In genomic region chr2:98608962-98609604, GRCh38 we compare ENCODE assay signal across 8 cellular contexts. TPM values are rescaled to one million over a fixed set of nuclear protein-coding genes. Genes with fewer than 3 reads are reported as not detected.
DNase-seq lines count a peak whose midpoint lies in the region; ATAC-seq and TF ChIP-seq lines count a peak whose summit lies in the region.

No MANE protein-coding gene starts in this region.

- H2AFZ ChIP-seq in neuronal stem cell (ENCODE audit: low read length), result peak overlapping the region; percentile 98

- H3K27me3 Mint-ChIP-seq in WTC11 (ENCODE audit: low read depth), result no peaks in the 10 kb centered on the region

- H3K18ac ChIP-seq in neuronal stem cell (ENCODE audit: low read length), result peak overlapping the region; percentile 75

- H3K36me3 ChIP-seq in neuronal stem cell (replicated peaks in 1 of 2; ENCODE audit: control insufficient read depth in 2 of 2, insufficient read depth in 2 of 2, low read length in 2 of 2), result peaks cover 12 to 60% of the 10 kb centered on the region in 2 donors

- ATAC-seq in HG03135 (IDR thresholded peaks at IDR 0.05; ENCODE audit: unreplicated experiment) (peak; percentile 26), WTC11 (peak; percentile 9; the same call in 1 of the 2 replicates)

- DNase-seq in GM04503 (ENCODE audit: low read depth) (peak; percentile 39), WTC11 (ENCODE audit: low spot score) (peak; percentile 16), foreskin fibroblast (peak; percentile 16 to 56), neuronal stem cell (ENCODE audit: low spot score) (no peak), DMS153 (lab: John Stamatoyannopoulos, UW) (no peak), SHP77 treated with DMSO at 0.1 percent for 48 hours (lab: John Stamatoyannopoulos, UW) (no peak)
- no peak for DNase-seq in activated CD4-positive, alpha-beta T cell treated with anti-CD3 and anti-CD28 coated beads, Interleukin-2, amount 50 U/mL, for 4 hours

- peak overlapping the region; percentile 63 to 72 for H3K4me3 ChIP-seq in foreskin fibroblast (ENCODE audit: low read depth in 1 of 2, low read length in 2 of 2)
- peak overlapping the region; percentile 93 to 98 for H3K4me3 ChIP-seq in neuronal stem cell (ENCODE audit: low read length in 2 of 2)

- H3K4ac ChIP-seq in neuronal stem cell (ENCODE audit: low read length), result no peak overlapping the region

- peak overlapping the region; percentile 95 for H3K9ac ChIP-seq in neuronal stem cell (ENCODE audit: low read depth, low read length, poor library complexity)

- WGBS in neuronal stem cell (ENCODE audit: extremely low coverage in 2 of 2, insufficient read length in 2 of 2, insufficient replicate concordance in 1 of 2), 2 donors, result no CpG with 5 or more reads among the region's 29 CpGs

- peaks cover 11 to 19% of the 10 kb centered on the region in 2 donors for H3K4me1 ChIP-seq in neuronal stem cell (ENCODE audit: control insufficient read depth in 2 of 2, insufficient read depth in 1 of 2, low read depth in 1 of 2, low read length in 2 of 2)

- no peak overlapping the region for H2BK12ac ChIP-seq in neuronal stem cell (ENCODE audit: low read length)

- H3K4me2 ChIP-seq in neuronal stem cell (ENCODE audit: insufficient read depth, low read length, poor library complexity, severe bottlenecking), result peak overlapping the region; percentile 73

- peak overlapping the region; percentile 47 for H2AK5ac ChIP-seq in neuronal stem cell (ENCODE audit: low read depth, low read length)

- POLR2A ChIA-PET in WTC11 (lab: Charles Lee), result no interaction called here

- TF ChIP-seq CTCF in WTC11 (IDR thresholded peaks at IDR 0.05), result no peak
- no peak for TF ChIP-seq CTCF in foreskin fibroblast (IDR thresholded peaks at IDR 0.05; ENCODE audit: low read depth, low read length)

- H4K91ac ChIP-seq in neuronal stem cell (ENCODE audit: low read depth, low read length, poor library complexity), result no peak overlapping the region

- no peak overlapping the region for H4K8ac ChIP-seq in neuronal stem cell (ENCODE audit: low read depth, low read length)

- peaks cover 35% of the 10 kb centered on the region for H3K36me3 Mint-ChIP-seq in WTC11

- peak overlapping the region; percentile 68 for H2BK5ac ChIP-seq in neuronal stem cell (ENCODE audit: low read length)

- H3K9me3 Mint-ChIP-seq in WTC11, result no peaks in the 10 kb centered on the region

- H3K14ac ChIP-seq in neuronal stem cell (ENCODE audit: low read length), result no peak overlapping the region

- H3K27ac ChIP-seq in neuronal stem cell (replicated peaks; ENCODE audit: low read length), result peak overlapping the region; percentile 81

- CTCF ChIA-PET in WTC11 (lab: Charles Lee), result interaction anchor here (0.5 to 1.3 kb wide), 3 partner anchors 26 to 181 kb away, joined by 3 to 5 read pairs (median 4); no protein-coding TSS in a partner anchor

- H3K27me3 ChIP-seq in neuronal stem cell (ENCODE audit: control insufficient read depth in 3 of 3, insufficient read depth in 3 of 3, low read depth in 1 of 3, low read length in 3 of 3), result no peaks in the 10 kb centered on the region

- peak overlapping the region; percentile 99 for H3K23ac ChIP-seq in neuronal stem cell (ENCODE audit: low read depth, low read length, poor library complexity)

- no peaks in the 10 kb centered on the region for H3K9me3 ChIP-seq in neuronal stem cell (replicated peaks in 1 of 2; ENCODE audit: control insufficient read depth in 2 of 2, insufficient read depth in 1 of 2, low read depth in 1 of 2, low read length in 2 of 2)

- H3K4me3 Mint-ChIP-seq in WTC11, result peak overlapping the region; percentile 82

- H2BK15ac ChIP-seq in neuronal stem cell (ENCODE audit: low read length), result no peak overlapping the region

- peaks cover 4% of the 10 kb centered on the region for H3K79me1 ChIP-seq in neuronal stem cell (ENCODE audit: low read depth, low read length)

- peak overlapping the region; percentile 80 for H3K27ac Mint-ChIP-seq in WTC11

- H3K4me1 Mint-ChIP-seq in WTC11, result peaks cover 20% of the 10 kb centered on the region

- no peak overlapping the region for H2BK120ac ChIP-seq in neuronal stem cell (ENCODE audit: low read depth, low read length)

TF ChIP-seq in WTC11, 78 proteins besides CTCF, POLR2A, EP300 and RAD21:
- TF ChIP-seq, protein P1, sequence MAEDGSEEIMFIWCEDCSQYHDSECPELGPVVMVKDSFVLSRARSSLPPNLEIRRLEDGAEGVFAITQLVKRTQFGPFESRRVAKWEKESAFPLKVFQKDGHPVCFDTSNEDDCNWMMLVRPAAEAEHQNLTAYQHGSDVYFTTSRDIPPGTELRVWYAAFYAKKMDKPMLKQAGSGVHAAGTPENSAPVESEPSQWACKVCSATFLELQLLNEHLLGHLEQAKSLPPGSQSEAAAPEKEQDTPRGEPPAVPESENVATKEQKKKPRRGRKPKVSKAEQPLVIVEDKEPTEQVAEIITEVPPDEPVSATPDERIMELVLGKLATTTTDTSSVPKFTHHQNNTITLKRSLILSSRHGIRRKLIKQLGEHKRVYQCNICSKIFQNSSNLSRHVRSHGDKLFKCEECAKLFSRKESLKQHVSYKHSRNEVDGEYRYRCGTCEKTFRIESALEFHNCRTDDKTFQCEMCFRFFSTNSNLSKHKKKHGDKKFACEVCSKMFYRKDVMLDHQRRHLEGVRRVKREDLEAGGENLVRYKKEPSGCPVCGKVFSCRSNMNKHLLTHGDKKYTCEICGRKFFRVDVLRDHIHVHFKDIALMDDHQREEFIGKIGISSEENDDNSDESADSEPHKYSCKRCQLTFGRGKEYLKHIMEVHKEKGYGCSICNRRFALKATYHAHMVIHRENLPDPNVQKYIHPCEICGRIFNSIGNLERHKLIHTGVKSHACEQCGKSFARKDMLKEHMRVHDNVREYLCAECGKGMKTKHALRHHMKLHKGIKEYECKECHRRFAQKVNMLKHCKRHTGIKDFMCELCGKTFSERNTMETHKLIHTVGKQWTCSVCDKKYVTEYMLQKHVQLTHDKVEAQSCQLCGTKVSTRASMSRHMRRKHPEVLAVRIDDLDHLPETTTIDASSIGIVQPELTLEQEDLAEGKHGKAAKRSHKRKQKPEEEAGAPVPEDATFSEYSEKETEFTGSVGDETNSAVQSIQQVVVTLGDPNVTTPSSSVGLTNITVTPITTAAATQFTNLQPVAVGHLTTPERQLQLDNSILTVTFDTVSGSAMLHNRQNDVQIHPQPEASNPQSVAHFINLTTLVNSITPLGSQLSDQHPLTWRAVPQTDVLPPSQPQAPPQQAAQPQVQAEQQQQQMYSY (CRISPR knock-in tag; IDR thresholded peaks at IDR 0.05), result peak; percentile 47
- TF ChIP-seq, protein P2, sequence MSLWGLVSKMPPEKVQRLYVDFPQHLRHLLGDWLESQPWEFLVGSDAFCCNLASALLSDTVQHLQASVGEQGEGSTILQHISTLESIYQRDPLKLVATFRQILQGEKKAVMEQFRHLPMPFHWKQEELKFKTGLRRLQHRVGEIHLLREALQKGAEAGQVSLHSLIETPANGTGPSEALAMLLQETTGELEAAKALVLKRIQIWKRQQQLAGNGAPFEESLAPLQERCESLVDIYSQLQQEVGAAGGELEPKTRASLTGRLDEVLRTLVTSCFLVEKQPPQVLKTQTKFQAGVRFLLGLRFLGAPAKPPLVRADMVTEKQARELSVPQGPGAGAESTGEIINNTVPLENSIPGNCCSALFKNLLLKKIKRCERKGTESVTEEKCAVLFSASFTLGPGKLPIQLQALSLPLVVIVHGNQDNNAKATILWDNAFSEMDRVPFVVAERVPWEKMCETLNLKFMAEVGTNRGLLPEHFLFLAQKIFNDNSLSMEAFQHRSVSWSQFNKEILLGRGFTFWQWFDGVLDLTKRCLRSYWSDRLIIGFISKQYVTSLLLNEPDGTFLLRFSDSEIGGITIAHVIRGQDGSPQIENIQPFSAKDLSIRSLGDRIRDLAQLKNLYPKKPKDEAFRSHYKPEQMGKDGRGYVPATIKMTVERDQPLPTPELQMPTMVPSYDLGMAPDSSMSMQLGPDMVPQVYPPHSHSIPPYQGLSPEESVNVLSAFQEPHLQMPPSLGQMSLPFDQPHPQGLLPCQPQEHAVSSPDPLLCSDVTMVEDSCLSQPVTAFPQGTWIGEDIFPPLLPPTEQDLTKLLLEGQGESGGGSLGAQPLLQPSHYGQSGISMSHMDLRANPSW (CRISPR knock-in tag; conservative IDR thresholded peaks at IDR 0.05; ENCODE audit: low read depth), result no peak

RNA-seq across cellular contexts. Expression of gene UNC50, which starts 0.7 kb away (rescaled TPM):
- 26.7 to 32.8 TPM (median 29.6 TPM) in 3 replicates for total RNA-seq in WTC11 (2021)
- 59.4 TPM for polyA plus RNA-seq in neuronal stem cell (2013, experiment 1 of 2)
- polyA plus RNA-seq in neuronal stem cell (2013, experiment 2 of 2), result 59.6 TPM

RNA-seq across cellular contexts. Expression of gene COA5, which starts 0.8 kb away (rescaled TPM):
- 29.3 to 35.4 TPM (median 34.7 TPM) in 3 replicates for total RNA-seq in WTC11 (2021)
- polyA plus RNA-seq in neuronal stem cell (2013, experiment 1 of 2), result 53.3 TPM
- polyA plus RNA-seq in neuronal stem cell (2013, experiment 2 of 2), result 51.1 TPM

Comparison
In these comparisons a context has a peak if more than half of its experiments do, and no peak if none do; other contexts are left out.
1. DNase-seq: peak in GM04503 (single experiment), WTC11 (single experiment) and foreskin fibroblast (2 of 2); none in neuronal stem cell (single experiment), DMS153 (single experiment), activated CD4-positive, alpha-beta T cell treated with anti-CD3 and anti-CD28 coated beads, Interleukin-2, amount 50 U/mL, for 4 hours (0 of 2) and SHP77 treated with DMSO at 0.1 percent for 48 hours (single experiment).